In the genomic region with DNA sequence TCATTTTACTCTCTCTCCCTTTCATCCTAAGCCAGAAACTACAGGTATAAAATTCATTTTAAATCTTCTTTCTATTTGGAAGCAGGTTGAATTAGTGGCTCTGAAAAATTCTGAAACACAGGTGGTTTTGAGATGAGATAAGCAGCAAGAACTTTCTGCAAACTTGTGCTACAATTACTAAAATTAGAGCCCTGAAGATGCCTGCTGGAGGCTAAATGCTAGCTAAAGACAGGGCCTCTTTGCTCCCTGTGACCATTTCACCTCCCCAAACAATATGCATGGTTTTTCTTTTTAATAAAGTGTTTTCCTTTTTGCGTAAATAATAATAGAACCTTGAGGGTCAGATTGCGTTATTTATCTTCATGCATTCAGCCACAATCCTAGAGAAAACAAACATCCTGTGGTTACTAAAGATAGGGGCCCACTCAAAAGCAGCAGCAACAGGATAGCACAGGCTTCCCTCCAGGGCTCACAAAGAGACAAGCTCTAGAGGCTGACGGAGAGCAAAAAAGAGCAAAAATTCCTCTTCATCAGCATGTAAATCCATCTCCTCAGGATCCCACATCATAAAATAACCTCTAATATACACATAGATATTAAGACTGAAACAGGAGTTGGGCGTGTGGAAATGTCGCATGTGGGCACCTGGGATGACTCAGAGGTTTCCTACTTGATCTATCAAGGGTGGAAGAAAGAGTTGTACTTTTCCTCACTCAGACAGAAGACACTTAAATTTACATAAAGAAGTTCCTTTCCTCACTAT, we compare ENCODE assay signal across 8 cellular contexts.
DNase-seq lines count a peak whose midpoint lies in the region; ATAC-seq and FAIRE-seq lines count a peak whose summit lies in the region.

No MANE protein-coding gene starts in this region.

- ATAC-seq in HG03196 (IDR thresholded peaks at IDR 0.05; ENCODE audit: unreplicated experiment), result peak; percentile 70

- H3K27ac Mint-ChIP-seq in activated naive CD8-positive, alpha-beta T cell, result peak overlapping the region; percentile 54

- H3K4me3 Mint-ChIP-seq in activated naive CD8-positive, alpha-beta T cell, result no peak overlapping the region

- H3K9me3 Mint-ChIP-seq in activated naive CD8-positive, alpha-beta T cell (ENCODE audit: low read depth), result no peaks in the 10 kb centered on the region

- peaks cover 2% of the 10 kb centered on the region for H3K27me3 Mint-ChIP-seq in activated naive CD8-positive, alpha-beta T cell

- peak; percentile 2 for DNase-seq in COLO668 (lab: John Stamatoyannopoulos, UW; ENCODE audit: unreplicated experiment)
- DNase-seq in GM19239 (ENCODE audit: insufficient read length, low spot score), result no peak
- DNase-seq in stimulated activated CD4-positive, alpha-beta T cell treated with anti-CD3 and anti-CD28 coated beads, Interleukin-1b, Interleukin-23, amount 100 ng/mL, for 48 hours, result peak; percentile 54
- no peak for DNase-seq in AG20443 (ENCODE audit: low spot score)
- DNase-seq in activated CD4-positive, CD25-positive, alpha-beta regulatory T cell treated with anti-CD3 and anti-CD28 coated beads, Interleukin-2, amount 50 U/mL, for 72 hours, result no peak
- no peak for DNase-seq in effector CD8-positive, alpha-beta T cell (lab: John Stamatoyannopoulos, UW)

- H3K36me3 Mint-ChIP-seq in activated naive CD8-positive, alpha-beta T cell, result no peaks in the 10 kb centered on the region

- H3K4me1 Mint-ChIP-seq in activated naive CD8-positive, alpha-beta T cell (ENCODE audit: low read depth), result peaks cover 20% of the 10 kb centered on the region

- peak; percentile 94 for FAIRE-seq in GM19239 (lab: Jason Lieb, UNC)

Comparison
In these comparisons a context has a peak if more than half of its experiments do, and no peak if none do; other contexts are left out.
1. DNase-seq: peak in COLO668 (single experiment) and stimulated activated CD4-positive, alpha-beta T cell treated with anti-CD3 and anti-CD28 coated beads, Interleukin-1b, Interleukin-23, amount 100 ng/mL, for 48 hours (single experiment); none in GM19239 (single experiment), AG20443 (single experiment), activated CD4-positive, CD25-positive, alpha-beta regulatory T cell treated with anti-CD3 and anti-CD28 coated beads, Interleukin-2, amount 50 U/mL, for 72 hours (single experiment) and effector CD8-positive, alpha-beta T cell (single experiment).